22 cellular contexts compared by ENCODE assay signal in the genomic region with DNA sequence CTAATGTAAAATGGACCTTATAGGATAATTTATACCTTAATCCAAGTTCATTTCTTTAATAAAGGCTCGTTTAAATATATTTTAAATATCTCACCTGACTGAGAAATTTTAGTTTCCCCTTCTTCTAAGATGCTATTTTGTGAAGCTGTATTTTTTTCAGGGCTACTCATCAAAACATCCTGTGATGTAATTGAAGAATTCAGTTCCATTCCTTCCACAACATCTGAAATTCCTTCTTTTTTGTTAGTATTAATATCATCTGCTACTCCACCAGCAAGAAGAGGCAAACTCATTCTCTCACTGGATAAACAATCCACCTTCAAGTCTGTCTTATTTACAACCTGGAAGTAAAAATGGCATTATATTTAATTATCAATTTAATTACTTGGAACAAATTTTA. TPM values are rescaled to one million over a fixed set of nuclear protein-coding genes. Genes with fewer than 3 reads are reported as not detected.
A peak's percentile ranks its signal among the peaks of the same experiment; 100 is the strongest.
DNase-seq lines count a peak whose midpoint lies in the region; ATAC-seq and TF ChIP-seq lines count a peak whose summit lies in the region.
"Had no signal": no experiment of that assay in that cellular context is flagged by ENCODE, and none has a peak within 500 bp of the region (broad histone marks: within the 10 kb centered on the region; RNA-seq: fewer than 3 reads in every experiment).

No MANE protein-coding gene starts in this region.

- no TSS peak for BruUV-seq in MCF 10A (replicated peaks; lab: Mats Ljungman, UMichigan)

- H3K9me3 Mint-ChIP-seq in MCF 10A (ENCODE audit: unreplicated experiment), result no peaks in the 10 kb centered on the region
- H3K9me3 Mint-ChIP-seq: CD14-positive monocyte had no signal

- ATAC-seq in HG03196 (IDR thresholded peaks at IDR 0.05; ENCODE audit: unreplicated experiment), result no peak
- no peak for ATAC-seq in HG02642 (IDR thresholded peaks at IDR 0.05; ENCODE audit: poor library complexity, unreplicated experiment)
- ATAC-seq: K562 had no signal

- H3K9me3 ChIP-seq in breast epithelium, result no peaks in the 10 kb centered on the region
- H3K9me3 ChIP-seq: Peyer's patch had no signal

- H3K27ac ChIP-seq in breast epithelium, result no peak overlapping the region
- H3K27ac ChIP-seq: Peyer's patch had no signal

- H3K4me3 ChIP-seq in breast epithelium, result no peak overlapping the region
- H3K4me3 ChIP-seq: K562, Peyer's patch had no signal

- POLR2A ChIA-PET in MCF 10A (lab: Yijun Ruan, JAX), result interaction anchor here (1.2 to 1.9 kb wide), 4 partner anchors 14 to 73 kb away, joined by 3 to 9 read pairs (median 4); no protein-coding TSS in a partner anchor

- H3K27ac Mint-ChIP-seq in MCF 10A (ENCODE audit: low read depth, unreplicated experiment), result peak overlapping the region; percentile 74
- H3K27ac Mint-ChIP-seq: B cell had no signal

- peaks cover 18% of the 10 kb centered on the region for H3K36me3 Mint-ChIP-seq in MCF 10A (ENCODE audit: insufficient read depth, unreplicated experiment)

- intact Hi-C loops in MCF 10A (cut with micrococcal nuclease) (no loop called here), breast epithelium (cut with DNase I; ENCODE audit: low total_unique reads) (no loop called here)

- H3K4me1 Mint-ChIP-seq in MCF 10A (ENCODE audit: insufficient read depth, unreplicated experiment), result no peaks in the 10 kb centered on the region
- H3K4me1 Mint-ChIP-seq: B cell, CD14-positive monocyte had no signal

- no peaks in the 10 kb centered on the region for H3K4me1 ChIP-seq in breast epithelium
- H3K4me1 ChIP-seq: Peyer's patch had no signal

- TF ChIP-seq POLR2A in breast epithelium (IDR thresholded peaks at IDR 0.05), result no peak

- CTCF ChIA-PET in MCF 10A (lab: Yijun Ruan, JAX), result no interaction called here

- H3K4me3 Mint-ChIP-seq in MCF 10A (ENCODE audit: unreplicated experiment), result no peak overlapping the region
- H3K4me3 Mint-ChIP-seq: B cell, CD14-positive monocyte had no signal

- TF ChIP-seq CTCF in MCF 10A (IDR thresholded peaks at IDR 0.05; ENCODE audit: unreplicated experiment) (no peak), breast epithelium (IDR thresholded peaks at IDR 0.05) (no peak)

- no peak for DNase-seq in MCF 10A (ENCODE audit: unreplicated experiment)
- no peak for DNase-seq in breast epithelium (ENCODE audit: low spot score in 2 of 2)
- peak; percentile 20 for DNase-seq in amniotic epithelial cell (ENCODE audit: low read depth)
- peak; percentile 61 for DNase-seq in iris pigment epithelial cell (ENCODE audit: low read depth)
- DNase-seq in effector CD8-positive, alpha-beta T cell (lab: John Stamatoyannopoulos, UW), result no peak
- DNase-seq: 8988T, GF-D8, MM.1S, NCI-H1092 treated with DMSO at 0.1 percent for 48 hours, NCI-H1436 treated with DMSO at 0.1 percent for 48 hours, NCI-H2029, NCI-H2171, NCI-H345, NCI-H524, NCI-H774, Peyer's patch had no signal

- H3K27me3 Mint-ChIP-seq in MCF 10A (ENCODE audit: insufficient read depth, unreplicated experiment), result no peaks in the 10 kb centered on the region
- H3K27me3 Mint-ChIP-seq: B cell had no signal

- H3K36me3 ChIP-seq in breast epithelium, result no peaks in the 10 kb centered on the region
- H3K36me3 ChIP-seq: Peyer's patch had no signal

- H3K27me3 ChIP-seq in breast epithelium, result no peaks in the 10 kb centered on the region
- H3K27me3 ChIP-seq: Peyer's patch had no signal

RNA-seq across cellular contexts. Expression of a gene that starts 22.5 kb away (rescaled TPM):
- total RNA-seq in MCF 10A (2022) (154 and 178 TPM in 2 replicates), breast epithelium (100 to 1,000 TPM; 293 to 580 (median 571) TPM)
- total RNA-seq: OCI-LY7 had no signal

RNA-seq across cellular contexts. Expression of a gene that starts 39.8 kb away (rescaled TPM):
- 13.4 and 17.6 TPM in 2 replicates for total RNA-seq in MCF 10A (2022)
- total RNA-seq in breast epithelium, result 1 to 10 TPM in 1 of 3 donors, under 1 TPM in 2; under 0.01 to 1.8 (median 0.15) TPM
- total RNA-seq: B cell had no signal

Comparison
In these comparisons a context has a peak if more than half of its experiments do, and no peak if none do; other contexts are left out.
1. DNase-seq: peak in amniotic epithelial cell (single experiment) and iris pigment epithelial cell (single experiment); none in MCF 10A (single experiment), breast epithelium (0 of 2) and effector CD8-positive, alpha-beta T cell (single experiment).